17 cellular contexts compared by ENCODE assay signal in genomic region chr18:48816554-48816953, GRCh38.
DNase-seq lines count a peak whose midpoint lies in the region; ATAC-seq and TF ChIP-seq lines count a peak whose summit lies in the region.
"Had no signal": no experiment of that assay in that cellular context is flagged by ENCODE, and none has a peak within 500 bp of the region (broad histone marks: within the 10 kb centered on the region; RNA-seq: fewer than 3 reads in every experiment).

No MANE protein-coding gene starts in this region.

- intact Hi-C loops in CD14-positive monocyte (cut with micrococcal nuclease): no loop called here
- intact Hi-C loops in CD4-positive, alpha-beta memory T cell (cut with micrococcal nuclease): no loop called here
- intact Hi-C loops in sciatic nerve (cut with DNase I): no loop called here

- ATAC-seq in sciatic nerve: no peak
- ATAC-seq: GM23338 had no signal

- no peak overlapping the region for H3K4me3 Mint-ChIP-seq in CD14-positive monocyte
- no peak overlapping the region for H3K4me3 Mint-ChIP-seq in CD4-positive, alpha-beta memory T cell
- H3K4me3 Mint-ChIP-seq: GM23338, neural crest cell had no signal

- CTCF ChIA-PET in CD4-positive, alpha-beta memory T cell (lab: Charles Lee; ENCODE audit: partially characterized antibody): interaction anchor here (0.7 to 2.3 kb wide), 3 partner anchors 10 to 18 kb away, joined by 3 to 8 read pairs (median 3); no protein-coding TSS in a partner anchor

- peak overlapping the region in 4 of 7 donors; percentile 5 to 51 (median 30) for H3K27ac Mint-ChIP-seq in CD14-positive monocyte
- H3K27ac Mint-ChIP-seq in CD4-positive, alpha-beta memory T cell: peak overlapping the region in 6 of 7 donors; percentile 83 to 99 (median 96)
- H3K27ac Mint-ChIP-seq: GM23338 had no signal

- H3K9me3 ChIP-seq in CD4-positive, alpha-beta memory T cell (ENCODE audit: control insufficient read depth in 1 of 2, low read length in 2 of 2): no peaks in the 10 kb centered on the region
- H3K9me3 ChIP-seq: thoracic aorta had no signal

- H3K4me1 Mint-ChIP-seq in CD14-positive monocyte: peaks cover 31% of the 10 kb centered on the region
- H3K4me1 Mint-ChIP-seq in CD4-positive, alpha-beta memory T cell: peaks cover 46 to 77% (median 54%) of the 10 kb centered on the region in 4 donors
- H3K4me1 Mint-ChIP-seq: GM23338 had no signal

- no peaks in the 10 kb centered on the region for H3K36me3 ChIP-seq in CD4-positive, alpha-beta memory T cell (ENCODE audit: insufficient read depth, low read length)
- H3K36me3 ChIP-seq: cardiac muscle cell had no signal

- TF ChIP-seq CTCF in CD14-positive monocyte (IDR thresholded peaks at IDR 0.05) (no peak), coronary artery (IDR thresholded peaks at IDR 0.05) (no peak)

- peaks cover 0 to 1% (median 0%) of the 10 kb centered on the region in 7 donors for H3K9me3 Mint-ChIP-seq in CD14-positive monocyte
- peaks cover 0 to 3% (median 0%) of the 10 kb centered on the region in 8 donors for H3K9me3 Mint-ChIP-seq in CD4-positive, alpha-beta memory T cell
- H3K9me3 Mint-ChIP-seq: GM23338, neural crest cell had no signal

- no peak for DNase-seq in CD14-positive monocyte (ENCODE audit: low spot score)
- DNase-seq in CD4-positive, alpha-beta memory T cell: no peak
- peak; percentile 22 for DNase-seq in coronary artery (ENCODE audit: low spot score)
- DNase-seq in sciatic nerve (ENCODE audit: low spot score): peak; percentile 27
- no peak for DNase-seq in amniotic stem cell (lab: John Stamatoyannopoulos, UW)
- DNase-seq in Ammon's horn (ENCODE audit: low spot score): no peak
- DNase-seq in DMS 273 (lab: John Stamatoyannopoulos, UW; ENCODE audit: unreplicated experiment): no peak
- DNase-seq: activated CD4-positive, alpha-beta T cell treated with anti-CD3 and anti-CD28 coated beads for 4 hours; Calu3; kidney glomerular epithelial cell; NCI-H1105 treated with DMSO at 0.1 percent for 48 hours; NCI-H2107; stimulated activated CD4-positive, alpha-beta T cell treated with anti-CD3 and anti-CD28 coated beads, Interleukin-12 subunit alpha, Interleukin-12 subunit beta, amount 100 ng/mL, for 4 hours had no signal

- peak overlapping the region; percentile 82 for H3K27ac ChIP-seq in CD4-positive, alpha-beta memory T cell (ENCODE audit: low read depth, low read length)
- H3K27ac ChIP-seq in coronary artery: no peak overlapping the region
- H3K27ac ChIP-seq: cardiac muscle cell had no signal

- POLR2A ChIA-PET in CD4-positive, alpha-beta memory T cell (lab: Charles Lee; ENCODE audit: partially characterized antibody): interaction anchor here (0.9 to 5.8 kb wide), 5 partner anchors 12 to 31 kb away, joined by 3 to 101 read pairs (median 3); no protein-coding TSS in a partner anchor

- H3K4me3 ChIP-seq in CD4-positive, alpha-beta memory T cell (ENCODE audit: low read length in 2 of 2): no peak overlapping the region
- H3K4me3 ChIP-seq in coronary artery: no peak overlapping the region
- H3K4me3 ChIP-seq: cardiac muscle cell, GM23338, thoracic aorta had no signal

- H3K36me3 Mint-ChIP-seq in CD14-positive monocyte: peaks cover 42 to 44% of the 10 kb centered on the region in 2 donors
- H3K36me3 Mint-ChIP-seq in CD4-positive, alpha-beta memory T cell: peaks cover 0 to 1% of the 10 kb centered on the region in 2 donors

- peaks cover 56% of the 10 kb centered on the region for H3K4me1 ChIP-seq in CD4-positive, alpha-beta memory T cell (ENCODE audit: insufficient read depth, low read length)

- no peaks in the 10 kb centered on the region for H3K27me3 ChIP-seq in CD4-positive, alpha-beta memory T cell (ENCODE audit: insufficient read depth, low read length)
- H3K27me3 ChIP-seq: cardiac muscle cell had no signal

- H3K27me3 Mint-ChIP-seq in CD14-positive monocyte (ENCODE audit: low read depth in 3 of 3): peaks cover 0 to 8% (median 3%) of the 10 kb centered on the region in 3 donors
- no peaks in the 10 kb centered on the region for H3K27me3 Mint-ChIP-seq in CD4-positive, alpha-beta memory T cell

Comparison
In these comparisons a context has a peak if more than half of its experiments do, and no peak if none do; other contexts are left out.
1. DNase-seq: peak in coronary artery (single experiment) and sciatic nerve (single experiment); none in CD14-positive monocyte (single experiment), CD4-positive, alpha-beta memory T cell (0 of 5), amniotic stem cell (single experiment), Ammon's horn (single experiment) and DMS 273 (single experiment).